In genomic region chr6:132279592-132280139, GRCh38 we compare ENCODE assay signal across 8 cellular contexts.
DNase-seq lines count a peak whose midpoint lies in the region; ATAC-seq, FAIRE-seq and TF ChIP-seq lines count a peak whose summit lies in the region.

No MANE protein-coding gene starts in this region.

- H3K36me3 ChIP-seq in DOHH2 (ENCODE audit: control insufficient read depth, low read length), result no peaks in the 10 kb centered on the region

- peaks cover 5% of the 10 kb centered on the region; the same call in 1 of the 2 replicates for H3K9me3 ChIP-seq in DOHH2 (ENCODE audit: control insufficient read depth, insufficient read depth, low read length)

- peak; percentile 93 for ATAC-seq in GM21717 (IDR thresholded peaks at IDR 0.05; ENCODE audit: unreplicated experiment)
- ATAC-seq in activated T-helper 17 cell treated with anti-CD3 and anti-CD28 coated beads, Interleukin-2, amount 50 U/mL, for 72 hours (replicated peaks), result peak; percentile 82
- peak; percentile 72 for ATAC-seq in stimulated activated naive CD8-positive, alpha-beta T cell treated with anti-CD3 and anti-CD28 coated beads, Interleukin-15, Interleukin-2, amounts not matched to agents 100 U/mL and 50 U/mL, for 24 hours

- H3K27ac Mint-ChIP-seq in activated T-helper 17 cell treated with anti-CD3 and anti-CD28 coated beads, Interleukin-2, amount 50 U/mL, for 72 hours, result no peak overlapping the region
- no peak overlapping the region for H3K27ac Mint-ChIP-seq in nephron progenitor cell

- no peaks in the 10 kb centered on the region for H3F3A ChIP-seq in DOHH2 (ENCODE audit: control insufficient read depth, insufficient read depth)

- H3K4me1 Mint-ChIP-seq in activated T-helper 17 cell treated with anti-CD3 and anti-CD28 coated beads, Interleukin-2, amount 50 U/mL, for 72 hours, result no peaks in the 10 kb centered on the region
- H3K4me1 Mint-ChIP-seq in nephron progenitor cell, result peaks cover 5% of the 10 kb centered on the region

- H3K4me2 ChIP-seq in DOHH2 (ENCODE audit: low read length), result peak overlapping the region; percentile 96

- H3K36me3 Mint-ChIP-seq in activated T-helper 17 cell treated with anti-CD3 and anti-CD28 coated beads, Interleukin-2, amount 50 U/mL, for 72 hours (ENCODE audit: low read depth), result no peaks in the 10 kb centered on the region
- H3K36me3 Mint-ChIP-seq in nephron progenitor cell (ENCODE audit: low read depth), result no peaks in the 10 kb centered on the region

- peak; percentile 73 for TF ChIP-seq RAD21 in Ishikawa (IDR thresholded peaks at IDR 0.05; ENCODE audit: low read depth)

- H3K79me2 ChIP-seq in DOHH2 (ENCODE audit: control insufficient read depth, low read length), result no peaks in the 10 kb centered on the region

- peak; percentile 100 for TF ChIP-seq CTCF in DOHH2 (IDR thresholded peaks at IDR 0.05; ENCODE audit: low read depth, low read length, poor library complexity, severe bottlenecking)
- peak; percentile 96 for TF ChIP-seq CTCF in nephron progenitor cell (IDR thresholded peaks at IDR 0.05)

- peak; percentile 50 for DNase-seq in RCC 7860 (ENCODE audit: low spot score)
- DNase-seq in fibroblast of the conjunctiva (ENCODE audit: low read depth), result peak; percentile 53
- DNase-seq in nephron progenitor cell, result peak; percentile 81
- peak; percentile 79 for DNase-seq in stimulated activated naive CD8-positive, alpha-beta T cell treated with anti-CD3 and anti-CD28 coated beads, Interleukin-15, Interleukin-2, amounts not matched to agents 100 U/mL and 50 U/mL, for 24 hours

- H3K4me1 ChIP-seq in DOHH2 (ENCODE audit: control insufficient read depth, low read length), result no peaks in the 10 kb centered on the region

- peak overlapping the region; percentile 55 for H3K4me3 Mint-ChIP-seq in activated T-helper 17 cell treated with anti-CD3 and anti-CD28 coated beads, Interleukin-2, amount 50 U/mL, for 72 hours
- peak overlapping the region; percentile 84 for H3K4me3 Mint-ChIP-seq in nephron progenitor cell

- H3K27me3 ChIP-seq in DOHH2 (ENCODE audit: control insufficient read depth, low read length), result no peaks in the 10 kb centered on the region

- peak overlapping the region; percentile 90 for H3K4me3 ChIP-seq in DOHH2 (ENCODE audit: low read length)

- H3K9me3 Mint-ChIP-seq in activated T-helper 17 cell treated with anti-CD3 and anti-CD28 coated beads, Interleukin-2, amount 50 U/mL, for 72 hours, result no peaks in the 10 kb centered on the region
- no peaks in the 10 kb centered on the region for H3K9me3 Mint-ChIP-seq in nephron progenitor cell

- no peaks in the 10 kb centered on the region for H3K9me2 ChIP-seq in DOHH2 (replicated peaks; ENCODE audit: control insufficient read depth, low read length)

- H3K27me3 Mint-ChIP-seq in activated T-helper 17 cell treated with anti-CD3 and anti-CD28 coated beads, Interleukin-2, amount 50 U/mL, for 72 hours, result peaks cover 4% of the 10 kb centered on the region
- no peaks in the 10 kb centered on the region for H3K27me3 Mint-ChIP-seq in nephron progenitor cell (ENCODE audit: low read depth, poor library complexity)

- no peak overlapping the region for H3K27ac ChIP-seq in DOHH2 (ENCODE audit: low read depth, low read length)

- H4K20me1 ChIP-seq in DOHH2 (ENCODE audit: control insufficient read depth, insufficient read depth, low read depth, low read length), result no peaks in the 10 kb centered on the region

- FAIRE-seq in RCC 7860 (lab: Jason Lieb, UNC), result peak; percentile 59

- TF ChIP-seq EP300 in Ishikawa (IDR thresholded peaks at IDR 0.05; ENCODE audit: borderline replicate concordance), result no peak

TF ChIP-seq in Ishikawa, 13 proteins besides CTCF, POLR2A, EP300 and RAD21:
- TF ChIP-seq ZBTB7A (IDR thresholded peaks at IDR 0.05; ENCODE audit: low read depth) (no peak), MAX (IDR thresholded peaks at IDR 0.05) (no peak), TCF12 (IDR thresholded peaks at IDR 0.05; ENCODE audit: low read depth) (no peak), TAF1 (IDR thresholded peaks at IDR 0.05; ENCODE audit: low read depth) (no peak), NFIC (IDR thresholded peaks at IDR 0.05) (no peak), EGR1 (IDR thresholded peaks at IDR 0.05) (no peak), YY1 (IDR thresholded peaks at IDR 0.05; ENCODE audit: low read depth) (no peak), CEBPB (IDR thresholded peaks at IDR 0.05) (no peak), TEAD4 (IDR thresholded peaks at IDR 0.05) (no peak)
